Comparison of ENCODE assay signal across 1 cellular context in the genomic region with DNA sequence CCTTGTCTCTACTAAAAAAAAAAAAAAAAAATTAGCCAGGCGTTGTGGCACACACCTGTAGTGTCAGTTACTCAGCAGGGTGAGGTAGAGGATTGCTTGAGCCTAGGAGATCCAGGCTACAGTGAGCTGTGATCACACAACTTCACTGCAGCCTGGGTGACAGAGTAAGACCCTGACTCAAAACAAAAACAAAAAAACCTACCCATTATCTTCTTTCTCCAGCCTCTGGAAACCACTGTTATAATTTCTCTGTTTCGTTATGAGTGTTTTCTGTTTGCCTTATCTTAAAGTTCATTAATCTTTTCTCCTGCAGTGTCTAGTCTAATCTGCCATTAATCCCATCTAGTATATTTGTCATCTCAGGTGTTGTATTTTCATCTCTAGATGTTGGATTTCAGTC.
TF ChIP-seq lines count a peak whose summit lies in the region.

No MANE protein-coding gene starts in this region.

TF ChIP-seq in GM12878, 131 proteins besides CTCF, POLR2A, EP300 and RAD21 (continues in another document):
- 0 out of 2 replicates have a peak, but pooled peaks have one; percentile 16 for TF ChIP-seq TCF3 (IDR thresholded peaks at IDR 0.05; ENCODE audit: borderline replicate concordance, insufficient read depth, low read depth, low read length)
- TF ChIP-seq, protein P1, sequence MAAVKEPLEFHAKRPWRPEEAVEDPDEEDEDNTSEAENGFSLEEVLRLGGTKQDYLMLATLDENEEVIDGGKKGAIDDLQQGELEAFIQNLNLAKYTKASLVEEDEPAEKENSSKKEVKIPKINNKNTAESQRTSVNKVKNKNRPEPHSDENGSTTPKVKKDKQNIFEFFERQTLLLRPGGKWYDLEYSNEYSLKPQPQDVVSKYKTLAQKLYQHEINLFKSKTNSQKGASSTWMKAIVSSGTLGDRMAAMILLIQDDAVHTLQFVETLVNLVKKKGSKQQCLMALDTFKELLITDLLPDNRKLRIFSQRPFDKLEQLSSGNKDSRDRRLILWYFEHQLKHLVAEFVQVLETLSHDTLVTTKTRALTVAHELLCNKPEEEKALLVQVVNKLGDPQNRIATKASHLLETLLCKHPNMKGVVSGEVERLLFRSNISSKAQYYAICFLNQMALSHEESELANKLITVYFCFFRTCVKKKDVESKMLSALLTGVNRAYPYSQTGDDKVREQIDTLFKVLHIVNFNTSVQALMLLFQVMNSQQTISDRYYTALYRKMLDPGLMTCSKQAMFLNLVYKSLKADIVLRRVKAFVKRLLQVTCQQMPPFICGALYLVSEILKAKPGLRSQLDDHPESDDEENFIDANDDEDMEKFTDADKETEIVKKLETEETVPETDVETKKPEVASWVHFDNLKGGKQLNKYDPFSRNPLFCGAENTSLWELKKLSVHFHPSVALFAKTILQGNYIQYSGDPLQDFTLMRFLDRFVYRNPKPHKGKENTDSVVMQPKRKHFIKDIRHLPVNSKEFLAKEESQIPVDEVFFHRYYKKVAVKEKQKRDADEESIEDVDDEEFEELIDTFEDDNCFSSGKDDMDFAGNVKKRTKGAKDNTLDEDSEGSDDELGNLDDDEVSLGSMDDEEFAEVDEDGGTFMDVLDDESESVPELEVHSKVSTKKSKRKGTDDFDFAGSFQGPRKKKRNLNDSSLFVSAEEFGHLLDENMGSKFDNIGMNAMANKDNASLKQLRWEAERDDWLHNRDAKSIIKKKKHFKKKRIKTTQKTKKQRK (IDR thresholded peaks at IDR 0.05; ENCODE audit: low read depth, low read length) = no peak
- TF ChIP-seq MYB (IDR thresholded peaks at IDR 0.05; ENCODE audit: borderline replicate concordance, low read depth, low read length) = no peak
- TF ChIP-seq EGR1 (IDR thresholded peaks at IDR 0.05; ENCODE audit: borderline replicate concordance in 1 of 2, low read depth in 2 of 2, low read length in 2 of 2) = no peak
- TF ChIP-seq RAD51 (IDR thresholded peaks at IDR 0.05) = no peak
- no peak for TF ChIP-seq ZSCAN29 (IDR thresholded peaks at IDR 0.05)
- TF ChIP-seq ZNF274 (IDR thresholded peaks at IDR 0.05; ENCODE audit: insufficient read depth, insufficient read length) = no peak
- TF ChIP-seq ZZZ3 (IDR thresholded peaks at IDR 0.05; ENCODE audit: control insufficient read depth, insufficient read length, low read depth) = no peak
- peak; percentile 36; the same call in 1 of the 2 replicates for TF ChIP-seq BMI1 (IDR thresholded peaks at IDR 0.05; ENCODE audit: borderline replicate concordance)
- TF ChIP-seq SKIL (IDR thresholded peaks at IDR 0.05; ENCODE audit: low read depth, poor library complexity, severe bottlenecking) = peak; percentile 57
- no peak for TF ChIP-seq CUX1 (IDR thresholded peaks at IDR 0.05; ENCODE audit: insufficient replicate concordance, low read depth, low read length)
- no peak for TF ChIP-seq SMAD1 (IDR thresholded peaks at IDR 0.05; ENCODE audit: low read depth, partially characterized antibody)
- TF ChIP-seq STAT3 (IDR thresholded peaks at IDR 0.05; ENCODE audit: low read depth, low read length) = no peak
- TF ChIP-seq BCL3 (IDR thresholded peaks at IDR 0.05; ENCODE audit: borderline replicate concordance, insufficient read depth, low read depth, low read length, poor library complexity, severe bottlenecking) = no peak
- TF ChIP-seq ZBTB4 (CRISPR knock-in tag; IDR thresholded peaks at IDR 0.05) = no peak
- no peak for TF ChIP-seq MXI1 (IDR thresholded peaks at IDR 0.05; ENCODE audit: low read depth, low read length)
- no peak for TF ChIP-seq STAT1 (conservative IDR thresholded peaks at IDR 0.05)
- TF ChIP-seq ETV6 (conservative IDR thresholded peaks at IDR 0.05 in 1 of 2, IDR thresholded peaks at IDR 0.05 in 1 of 2; ENCODE audit: borderline replicate concordance in 1 of 2, low read depth in 1 of 2) = peak in 1 of 2 experiments; percentile 37; a peak in 1 of 4 replicates
- TF ChIP-seq HDGF (IDR thresholded peaks at IDR 0.05) = no peak
- peak; percentile 60; the same call in 1 of the 2 replicates for TF ChIP-seq BCL11A (IDR thresholded peaks at IDR 0.05; ENCODE audit: low read depth, low read length)
- TF ChIP-seq CREM (IDR thresholded peaks at IDR 0.05; ENCODE audit: low read depth) = peak; percentile 44; the same call in 1 of the 2 replicates
- TF ChIP-seq, protein P2, sequence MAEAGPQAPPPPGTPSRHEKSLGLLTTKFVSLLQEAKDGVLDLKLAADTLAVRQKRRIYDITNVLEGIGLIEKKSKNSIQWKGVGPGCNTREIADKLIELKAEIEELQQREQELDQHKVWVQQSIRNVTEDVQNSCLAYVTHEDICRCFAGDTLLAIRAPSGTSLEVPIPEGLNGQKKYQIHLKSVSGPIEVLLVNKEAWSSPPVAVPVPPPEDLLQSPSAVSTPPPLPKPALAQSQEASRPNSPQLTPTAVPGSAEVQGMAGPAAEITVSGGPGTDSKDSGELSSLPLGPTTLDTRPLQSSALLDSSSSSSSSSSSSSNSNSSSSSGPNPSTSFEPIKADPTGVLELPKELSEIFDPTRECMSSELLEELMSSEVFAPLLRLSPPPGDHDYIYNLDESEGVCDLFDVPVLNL (IDR thresholded peaks at IDR 0.05; ENCODE audit: low read depth, low read length) = no peak
- TF ChIP-seq, protein P3, sequence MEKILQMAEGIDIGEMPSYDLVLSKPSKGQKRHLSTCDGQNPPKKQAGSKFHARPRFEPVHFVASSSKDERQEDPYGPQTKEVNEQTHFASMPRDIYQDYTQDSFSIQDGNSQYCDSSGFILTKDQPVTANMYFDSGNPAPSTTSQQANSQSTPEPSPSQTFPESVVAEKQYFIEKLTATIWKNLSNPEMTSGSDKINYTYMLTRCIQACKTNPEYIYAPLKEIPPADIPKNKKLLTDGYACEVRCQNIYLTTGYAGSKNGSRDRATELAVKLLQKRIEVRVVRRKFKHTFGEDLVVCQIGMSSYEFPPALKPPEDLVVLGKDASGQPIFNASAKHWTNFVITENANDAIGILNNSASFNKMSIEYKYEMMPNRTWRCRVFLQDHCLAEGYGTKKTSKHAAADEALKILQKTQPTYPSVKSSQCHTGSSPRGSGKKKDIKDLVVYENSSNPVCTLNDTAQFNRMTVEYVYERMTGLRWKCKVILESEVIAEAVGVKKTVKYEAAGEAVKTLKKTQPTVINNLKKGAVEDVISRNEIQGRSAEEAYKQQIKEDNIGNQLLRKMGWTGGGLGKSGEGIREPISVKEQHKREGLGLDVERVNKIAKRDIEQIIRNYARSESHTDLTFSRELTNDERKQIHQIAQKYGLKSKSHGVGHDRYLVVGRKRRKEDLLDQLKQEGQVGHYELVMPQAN (conservative IDR thresholded peaks at IDR 0.05) = no peak
- no peak for TF ChIP-seq PML (IDR thresholded peaks at IDR 0.05; ENCODE audit: low read length)
- peak; percentile 75; the same call in 1 of the 2 replicates for TF ChIP-seq IRF4 (IDR thresholded peaks at IDR 0.05; ENCODE audit: low read depth, low read length)
- peak; percentile 87 for TF ChIP-seq MTA2 (IDR thresholded peaks at IDR 0.05; ENCODE audit: low read depth)
- TF ChIP-seq ATF7 (IDR thresholded peaks at IDR 0.05; ENCODE audit: low read depth) = peak; percentile 61; the same call in 1 of the 2 replicates
- TF ChIP-seq KLF5 (IDR thresholded peaks at IDR 0.05; ENCODE audit: partially characterized antibody) = no peak
- TF ChIP-seq PAX5 (IDR thresholded peaks at IDR 0.05; ENCODE audit: borderline replicate concordance, low read depth, low read length) = no peak
- no peak for TF ChIP-seq IRF3 (IDR thresholded peaks at IDR 0.05)
- TF ChIP-seq ESRRA (IDR thresholded peaks at IDR 0.05; ENCODE audit: low read length) = no peak
- TF ChIP-seq SMARCA5 (IDR thresholded peaks at IDR 0.05) = no peak
- TF ChIP-seq SMC3 (IDR thresholded peaks at IDR 0.05; ENCODE audit: borderline replicate concordance, low read length) = no peak
- TF ChIP-seq, protein P4, sequence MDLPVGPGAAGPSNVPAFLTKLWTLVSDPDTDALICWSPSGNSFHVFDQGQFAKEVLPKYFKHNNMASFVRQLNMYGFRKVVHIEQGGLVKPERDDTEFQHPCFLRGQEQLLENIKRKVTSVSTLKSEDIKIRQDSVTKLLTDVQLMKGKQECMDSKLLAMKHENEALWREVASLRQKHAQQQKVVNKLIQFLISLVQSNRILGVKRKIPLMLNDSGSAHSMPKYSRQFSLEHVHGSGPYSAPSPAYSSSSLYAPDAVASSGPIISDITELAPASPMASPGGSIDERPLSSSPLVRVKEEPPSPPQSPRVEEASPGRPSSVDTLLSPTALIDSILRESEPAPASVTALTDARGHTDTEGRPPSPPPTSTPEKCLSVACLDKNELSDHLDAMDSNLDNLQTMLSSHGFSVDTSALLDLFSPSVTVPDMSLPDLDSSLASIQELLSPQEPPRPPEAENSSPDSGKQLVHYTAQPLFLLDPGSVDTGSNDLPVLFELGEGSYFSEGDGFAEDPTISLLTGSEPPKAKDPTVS (IDR thresholded peaks at IDR 0.05; ENCODE audit: low read depth, low read length) = no peak
